15 cellular contexts compared by ENCODE assay signal in genomic region chr6:132062626-132063025, GRCh38.
"Had no signal": no experiment of that assay in that cellular context is flagged by ENCODE, and none has a peak within 500 bp of the region (broad histone marks: within the 10 kb centered on the region; RNA-seq: fewer than 3 reads in every experiment).

No MANE protein-coding gene starts in this region.

- DNase-seq: activated CD4-positive, alpha-beta T cell treated with anti-CD3 and anti-CD28 coated beads for 4 hours; activated naive CD4-positive, alpha-beta T cell treated with Interleukin-2 at 50 U/mL for 16 hours; activated naive CD8-positive, alpha-beta T cell treated with anti-CD3 and anti-CD28 coated beads, Interleukin-2, amount 50 U/mL, for 24 hours; endodermal cell; lower lobe of right lung; midbrain; naive B cell; retina; spleen; stimulated activated CD4-positive, alpha-beta T cell treated with anti-CD3 and anti-CD28 coated beads, Interleukin-1b, Interleukin-23, amount 100 ng/mL, for 48 hours; stimulated activated naive B cell treated with anti-CD40 and anti-IgM and Interleukin-4, amounts not matched to agents 10 μg/mL and 1 μg/mL and 100 μg/mL, for 72 hours; T-helper 1 cell had no signal

- H3K27ac ChIP-seq: ascending aorta, cardiac muscle cell, lower lobe of right lung, spleen, VCaP had no signal

- H3K4me1 ChIP-seq: ascending aorta, lower lobe of right lung, spleen had no signal

- H3K36me3 ChIP-seq: ascending aorta, cardiac muscle cell, lower lobe of right lung, spleen had no signal

- H3K9me3 ChIP-seq: ascending aorta, lower lobe of right lung, spleen had no signal

- ATAC-seq: activated naive CD8-positive, alpha-beta T cell treated with anti-CD3 and anti-CD28 coated beads, Interleukin-2, amount 50 U/mL, for 24 hours; stimulated activated naive B cell treated with anti-CD40 and anti-IgM and Interleukin-4, amounts not matched to agents 10 μg/mL and 1 μg/mL and 100 μg/mL, for 72 hours had no signal

- H3K4me3 ChIP-seq: ascending aorta, cardiac muscle cell, lower lobe of right lung, spleen had no signal

- H3K27me3 ChIP-seq: ascending aorta, cardiac muscle cell, spleen had no signal
